ENCODE assay signal across 19 cellular contexts in the genomic region with DNA sequence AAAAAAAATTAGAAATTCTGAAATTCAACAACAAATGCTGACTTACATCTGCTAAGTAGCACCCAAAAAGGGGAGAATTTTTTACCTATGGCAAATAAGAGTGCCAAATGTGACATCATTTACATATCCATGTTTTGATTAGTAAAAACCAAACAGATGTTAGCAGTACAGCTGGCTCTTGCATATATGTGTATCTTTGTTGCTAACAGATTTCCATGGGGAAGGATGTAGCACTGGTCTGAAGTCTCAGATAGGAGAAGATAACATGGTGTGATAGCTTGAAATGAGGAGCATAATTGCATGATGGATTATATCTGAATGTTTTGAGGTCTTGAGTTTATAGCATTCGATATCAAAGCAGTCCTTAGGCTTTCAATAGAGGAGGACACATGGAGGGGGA. TPM values are rescaled to one million over a fixed set of nuclear protein-coding genes. Genes with fewer than 3 reads are reported as not detected.
DNase-seq lines count a peak whose midpoint lies in the region; ATAC-seq lines count a peak whose summit lies in the region.
"Had no signal": no experiment of that assay in that cellular context is flagged by ENCODE, and none has a peak within 500 bp of the region (broad histone marks: within the 10 kb centered on the region; RNA-seq: fewer than 3 reads in every experiment).

No MANE protein-coding gene starts in this region.

- peaks cover 2% of the 10 kb centered on the region; the same call in 1 of the 2 replicates for H3K36me3 ChIP-seq in Karpas-422 (ENCODE audit: insufficient read depth, low read length)
- H3K36me3 ChIP-seq: SJCRH30 had no signal

- H3K9ac ChIP-seq in Karpas-422 (ENCODE audit: low read length): no peak overlapping the region

- no peak for ATAC-seq in central memory CD8-positive, alpha-beta T cell (replicated peaks; ENCODE audit: extremely low read depth, poor library complexity, severe bottlenecking)
- ATAC-seq in sciatic nerve: peak; percentile 16
- ATAC-seq: left lung; stimulated activated naive CD8-positive, alpha-beta T cell treated with anti-CD3 and anti-CD28 coated beads, Interleukin-15, amount 100 ng/mL, for 72 hours had no signal

- H3K79me2 ChIP-seq in Karpas-422 (ENCODE audit: low read length): peaks cover 91% of the 10 kb centered on the region

- H2AFZ ChIP-seq in Karpas-422 (ENCODE audit: low read length): no peak overlapping the region

- peak overlapping the region; percentile 32 for H3K27ac ChIP-seq in Karpas-422 (ENCODE audit: low read length)
- H3K27ac ChIP-seq: left lung, SJCRH30, tibial artery, VCaP had no signal

- H3K27me3 ChIP-seq in Karpas-422 (ENCODE audit: low read length): no peaks in the 10 kb centered on the region
- H3K27me3 ChIP-seq: left lung, MG63, SJCRH30, tibial artery had no signal

- peaks cover 11% of the 10 kb centered on the region; the same call in 1 of the 2 replicates for H4K20me1 ChIP-seq in Karpas-422 (ENCODE audit: insufficient read depth, low read depth, low read length)

- peaks cover 43% of the 10 kb centered on the region for H3K36me3 Mint-ChIP-seq in activated T-cell treated with anti-CD3 and anti-CD28 coated beads, Interleukin-2, amount 50 U/mL, for 24 hours (ENCODE audit: low read depth)
- peaks cover 19% of the 10 kb centered on the region for H3K36me3 Mint-ChIP-seq in central memory CD8-positive, alpha-beta T cell (ENCODE audit: insufficient read depth)

- peaks cover 80% of the 10 kb centered on the region for H3K4me1 Mint-ChIP-seq in activated T-cell treated with anti-CD3 and anti-CD28 coated beads, Interleukin-2, amount 50 U/mL, for 24 hours (ENCODE audit: low read depth)
- peaks cover 73% of the 10 kb centered on the region for H3K4me1 Mint-ChIP-seq in central memory CD8-positive, alpha-beta T cell

- H3K9me3 Mint-ChIP-seq in activated T-cell treated with anti-CD3 and anti-CD28 coated beads, Interleukin-2, amount 50 U/mL, for 24 hours: no peaks in the 10 kb centered on the region
- H3K9me3 Mint-ChIP-seq in central memory CD8-positive, alpha-beta T cell: no peaks in the 10 kb centered on the region
- H3K9me3 Mint-ChIP-seq: activated CD4-positive, alpha-beta T cell treated with anti-CD3 and anti-CD28 coated beads, Interleukin-2, amount 10 ng/mL, durations not matched to agents 7 days and 5 days; stimulated activated naive CD8-positive, alpha-beta T cell treated with anti-CD3 and anti-CD28 coated beads, Interleukin-15, amount 100 ng/mL, for 72 hours had no signal

- intact Hi-C loops in sciatic nerve (cut with DNase I): no loop called here

- no peak for DNase-seq in activated T-cell treated with anti-CD3 and anti-CD28 coated beads, Interleukin-2, amount 50 U/mL, for 24 hours
- DNase-seq in activated T-cell treated with anti-CD3 and anti-CD28 coated beads, Interleukin-2, amount 50 U/mL, for 1 hour: no peak
- no peak for DNase-seq in Karpas-422
- no peak for DNase-seq in central memory CD8-positive, alpha-beta T cell (ENCODE audit: low spot score in 2 of 2)
- DNase-seq in sciatic nerve (ENCODE audit: low spot score): no peak
- DNase-seq in nucleus accumbens (lab: John Stamatoyannopoulos, UW): no peak
- no peak for DNase-seq in SKM-1 (lab: John Stamatoyannopoulos, UW; ENCODE audit: unreplicated experiment)
- no peak for DNase-seq in NCI-H69 (lab: John Stamatoyannopoulos, UW)
- DNase-seq: activated CD4-positive, alpha-beta T cell treated with anti-CD3 and anti-CD28 coated beads, Interleukin-2, amount 10 ng/mL, durations not matched to agents 7 days and 5 days; Caco-2; cerebellar nuclear complex; left lung; MG63; NCI-H2081; NCI-H2227 treated with DMSO at 0.1 percent for 48 hours; SJCRH30; stimulated activated naive CD8-positive, alpha-beta T cell treated with anti-CD3 and anti-CD28 coated beads, Interleukin-15, amount 100 ng/mL, for 72 hours; tibial artery had no signal

- peaks cover 32% of the 10 kb centered on the region for H3K4me1 ChIP-seq in Karpas-422 (ENCODE audit: low read length)
- H3K4me1 ChIP-seq: Caco-2, SJCRH30 had no signal

- peak overlapping the region; percentile 45 for H3K27ac Mint-ChIP-seq in activated T-cell treated with anti-CD3 and anti-CD28 coated beads, Interleukin-2, amount 50 U/mL, for 24 hours
- H3K27ac Mint-ChIP-seq in central memory CD8-positive, alpha-beta T cell (ENCODE audit: low read depth): peak overlapping the region; percentile 4
- H3K27ac Mint-ChIP-seq: activated CD4-positive, alpha-beta T cell treated with anti-CD3 and anti-CD28 coated beads, Interleukin-2, amount 10 ng/mL, durations not matched to agents 7 days and 5 days; stimulated activated naive CD8-positive, alpha-beta T cell treated with anti-CD3 and anti-CD28 coated beads, Interleukin-15, amount 100 ng/mL, for 72 hours had no signal

- H3K27me3 Mint-ChIP-seq in activated T-cell treated with anti-CD3 and anti-CD28 coated beads, Interleukin-2, amount 50 U/mL, for 24 hours: no peaks in the 10 kb centered on the region
- H3K27me3 Mint-ChIP-seq in central memory CD8-positive, alpha-beta T cell: no peaks in the 10 kb centered on the region
- H3K27me3 Mint-ChIP-seq: activated CD4-positive, alpha-beta T cell treated with anti-CD3 and anti-CD28 coated beads, Interleukin-2, amount 10 ng/mL, durations not matched to agents 7 days and 5 days; stimulated activated naive CD8-positive, alpha-beta T cell treated with anti-CD3 and anti-CD28 coated beads, Interleukin-15, amount 100 ng/mL, for 72 hours had no signal

- H3K4me2 ChIP-seq in Karpas-422 (ENCODE audit: low read depth, low read length, poor library complexity, severe bottlenecking): peak overlapping the region; percentile 24

- H3K9me3 ChIP-seq in Karpas-422 (ENCODE audit: low read length): no peaks in the 10 kb centered on the region
- H3K9me3 ChIP-seq: Caco-2, left lung, MG63, SJCRH30, tibial artery had no signal

- H3K9me2 ChIP-seq in Karpas-422 (replicated peaks; ENCODE audit: insufficient read depth, low read length): no peaks in the 10 kb centered on the region

- H3K4me3 ChIP-seq in Karpas-422 (ENCODE audit: low read length): no peak overlapping the region
- H3K4me3 ChIP-seq: left lung, MG63, SJCRH30, tibial artery had no signal

- H3K4me3 Mint-ChIP-seq in activated T-cell treated with anti-CD3 and anti-CD28 coated beads, Interleukin-2, amount 50 U/mL, for 24 hours: no peak overlapping the region
- H3K4me3 Mint-ChIP-seq in central memory CD8-positive, alpha-beta T cell: no peak overlapping the region
- H3K4me3 Mint-ChIP-seq: activated CD4-positive, alpha-beta T cell treated with anti-CD3 and anti-CD28 coated beads, Interleukin-2, amount 10 ng/mL, durations not matched to agents 7 days and 5 days; stimulated activated naive CD8-positive, alpha-beta T cell treated with anti-CD3 and anti-CD28 coated beads, Interleukin-15, amount 100 ng/mL, for 72 hours had no signal

RNA-seq across cellular contexts. Expression of a gene that starts 17.5 kb away (rescaled TPM):
- total RNA-seq in Karpas-422 (2014; rRNA removed; shearing (Covaris generic); ENCODE audit: low replicate concordance): 13.2 and 24.0 TPM in 2 replicates
- 288 TPM for total RNA-seq in sciatic nerve

Comparison
In these comparisons a context has a peak if more than half of its experiments do, and no peak if none do; other contexts are left out.
1. RNA of a gene that starts 17.5 kb away (total RNA-seq): 288 TPM in sciatic nerve (single experiment); 13.2 to 24.0 TPM in Karpas-422; every median in the first group is over 10 times any median in the second.